12 cellular contexts compared by ENCODE assay signal in genomic region chr3:152769523-152769922, GRCh38.
DNase-seq lines count a peak whose midpoint lies in the region; ATAC-seq and TF ChIP-seq lines count a peak whose summit lies in the region.
"Had no signal": no experiment of that assay in that cellular context is flagged by ENCODE, and none has a peak within 500 bp of the region (broad histone marks: within the 10 kb centered on the region; RNA-seq: fewer than 3 reads in every experiment).

No MANE protein-coding gene starts in this region.

- H3K9me3 ChIP-seq in mucosa of descending colon, result no peaks in the 10 kb centered on the region

- TF ChIP-seq CTCF in foreskin fibroblast (IDR thresholded peaks at IDR 0.05; ENCODE audit: low read depth, low read length) (no peak), mucosa of descending colon (IDR thresholded peaks at IDR 0.05) (no peak)

- H3K4me3 ChIP-seq in foreskin fibroblast (ENCODE audit: low read depth in 1 of 2, low read length in 2 of 2) (no peak overlapping the region), mucosa of descending colon (no peak overlapping the region)

- no peaks in the 10 kb centered on the region for H3K36me3 ChIP-seq in mucosa of descending colon (ENCODE audit: low read depth)

- H3K4me1 ChIP-seq in mucosa of descending colon (ENCODE audit: low read depth), result no peaks in the 10 kb centered on the region

- ATAC-seq in GM18867 (IDR thresholded peaks at IDR 0.05; ENCODE audit: unreplicated experiment) (peak; percentile 95), GM21723 (IDR thresholded peaks at IDR 0.05; ENCODE audit: unreplicated experiment) (peak; percentile 95), HG03378 (IDR thresholded peaks at IDR 0.05; ENCODE audit: unreplicated experiment) (peak; percentile 90), mucosa of descending colon (no peak)

- intact Hi-C loops in mucosa of descending colon (cut with DNase I, micrococcal nuclease), result no loop called here

- DNase-seq in foreskin fibroblast, result peak; percentile 8 to 27
- DNase-seq in activated CD8-positive, alpha-beta memory T cell treated with anti-CD3 and anti-CD28 coated beads for 24 hours, result no peak
- no peak for DNase-seq in mucosa of descending colon
- no peak for DNase-seq in NCI-H1417 (lab: John Stamatoyannopoulos, UW)
- DNase-seq: activated CD4-positive, alpha-beta T cell treated with anti-CD3 and anti-CD28 coated beads for 4 hours; naive B cell; NCI-H345; SHP77; stimulated activated naive CD4-positive, alpha-beta T cell treated with Interleukin-2 at 50 U/mL for 16 hours had no signal

Comparison
In these comparisons a context has a peak if more than half of its experiments do, and no peak if none do; other contexts are left out.
1. DNase-seq: peak in foreskin fibroblast (2 of 2); none in activated CD8-positive, alpha-beta memory T cell treated with anti-CD3 and anti-CD28 coated beads for 24 hours (single experiment), mucosa of descending colon (0 of 3) and NCI-H1417 (0 of 3).